Comparison of ENCODE assay signal across 10 cellular contexts in the genomic region with DNA sequence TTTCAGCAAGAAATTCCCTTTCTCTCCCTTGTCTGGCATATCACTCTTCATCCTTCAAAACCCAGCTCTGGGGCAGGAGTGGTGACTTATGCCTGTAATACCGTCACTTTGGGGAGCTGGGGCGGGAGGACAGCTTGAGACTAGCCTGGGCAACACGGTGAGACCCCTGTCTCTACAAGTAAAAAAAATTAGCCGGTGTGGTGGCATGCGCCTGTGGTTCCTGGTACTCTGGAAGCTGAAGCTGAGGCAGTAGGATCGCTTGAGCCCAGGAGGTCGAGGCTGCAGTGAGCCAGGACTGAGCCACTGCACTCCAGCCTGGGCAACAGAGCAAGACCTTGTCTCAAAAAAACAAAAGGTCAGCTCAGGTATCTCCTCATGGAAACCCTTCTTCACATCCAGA. TPM values are rescaled to one million over a fixed set of nuclear protein-coding genes. Genes with fewer than 3 reads are reported as not detected.
DNase-seq lines count a peak whose midpoint lies in the region; ATAC-seq and TF ChIP-seq lines count a peak whose summit lies in the region.
"Had no signal": no experiment of that assay in that cellular context is flagged by ENCODE, and none has a peak within 500 bp of the region (broad histone marks: within the 10 kb centered on the region; RNA-seq: fewer than 3 reads in every experiment).

No MANE protein-coding gene starts in this region.

- POLR2A ChIA-PET in Caco-2 (lab: Charles Lee): interaction anchor here (0.8 to 3.3 kb wide), 6 partner anchors 8 to 296 kb away, joined by 3 to 45 read pairs (median 6); partner anchors contain the start of gene ZDHHC24
- POLR2A ChIA-PET in PC-3 (lab: Charles Lee; ENCODE audit: unreplicated experiment): interaction anchor here (0.6 kb wide), 1 partner anchor 165 kb away, joined by 3 read pairs; no protein-coding TSS in a partner anchor

- intact Hi-C loops in Caco-2 (cut with micrococcal nuclease; ENCODE audit: unreplicated experiment): loop anchor here (2.0 kb wide), 1 partner anchor 135 kb away; no protein-coding TSS in a partner anchor
- intact Hi-C loops in PC-3 (cut with micrococcal nuclease): no loop called here
- intact Hi-C loops in thyroid gland (cut with DNase I): no loop called here

- TF ChIP-seq POLR2A in thyroid gland (IDR thresholded peaks at IDR 0.05): no peak

- no peak for TF ChIP-seq CTCF in Caco-2 (IDR thresholded peaks at IDR 0.05; ENCODE audit: insufficient read depth in 1 of 2, low read depth in 1 of 2, low read length in 1 of 2, severe bottlenecking in 1 of 2, unreplicated experiment in 1 of 2)
- no peak for TF ChIP-seq CTCF in PC-3 (conservative IDR thresholded peaks at IDR 0.05; ENCODE audit: low read depth, low read length)
- TF ChIP-seq CTCF in endothelial cell (IDR thresholded peaks at IDR 0.05; ENCODE audit: unreplicated experiment): no peak
- no peak for TF ChIP-seq CTCF in osteocyte (IDR thresholded peaks at IDR 0.05)
- TF ChIP-seq CTCF in thyroid gland (IDR thresholded peaks at IDR 0.05): no peak

- peaks cover 10% of the 10 kb centered on the region for H3K36me3 ChIP-seq in Caco-2 (ENCODE audit: control insufficient read depth, insufficient read depth, low read length)
- H3K36me3 ChIP-seq in PC-3 (ENCODE audit: low read depth, low read length): peaks cover 20% of the 10 kb centered on the region; the same call in 1 of the 2 replicates
- H3K36me3 ChIP-seq in thyroid gland: peaks cover 0 to 13% of the 10 kb centered on the region in 2 donors

- peaks cover 6% of the 10 kb centered on the region for H3K4me1 ChIP-seq in Caco-2
- peaks cover 33% of the 10 kb centered on the region for H3K4me1 ChIP-seq in PC-3 (ENCODE audit: insufficient read depth, low read length)
- peaks cover 19 to 29% of the 10 kb centered on the region in 2 donors for H3K4me1 ChIP-seq in thyroid gland

- peak overlapping the region; percentile 83 for H3K4me3 Mint-ChIP-seq in Caco-2 (ENCODE audit: unreplicated experiment)
- peak overlapping the region; percentile 95 for H3K4me3 Mint-ChIP-seq in endothelial cell (ENCODE audit: unreplicated experiment)
- H3K4me3 Mint-ChIP-seq in osteocyte (ENCODE audit: unreplicated experiment): peak overlapping the region; percentile 92

- peaks cover 67% of the 10 kb centered on the region for H3K36me3 Mint-ChIP-seq in Caco-2 (ENCODE audit: insufficient read depth, unreplicated experiment)
- peaks cover 18% of the 10 kb centered on the region for H3K36me3 Mint-ChIP-seq in endothelial cell (ENCODE audit: low read depth, unreplicated experiment)
- H3K36me3 Mint-ChIP-seq in osteocyte (ENCODE audit: unreplicated experiment): peaks cover 13% of the 10 kb centered on the region

- 90 to 92% methylated on average over 7 of the region's 7 CpGs for WGBS in thyroid gland, 2 donors

- DNase-seq in Caco-2: peak in 1 of 2 experiments; percentile 38
- DNase-seq in PC-3: no peak
- DNase-seq in endothelial cell (ENCODE audit: low spot score): no peak
- no peak for DNase-seq in osteocyte (ENCODE audit: extremely low spot score, unreplicated experiment)
- DNase-seq in thyroid gland: no peak
- no peak for DNase-seq in kidney tubule cell (ENCODE audit: low spot score)
- DNase-seq in activated gamma-delta T cell (lab: John Stamatoyannopoulos, UW): no peak
- no peak for DNase-seq in NCI-H748 treated with DMSO at 0.1 percent for 48 hours (lab: John Stamatoyannopoulos, UW)
- DNase-seq: NCI-H1436 treated with DMSO at 0.1 percent for 48 hours had no signal

- H3K9me3 Mint-ChIP-seq in Caco-2 (ENCODE audit: unreplicated experiment) (no peaks in the 10 kb centered on the region), endothelial cell (ENCODE audit: unreplicated experiment) (no peaks in the 10 kb centered on the region), osteocyte (ENCODE audit: unreplicated experiment) (no peaks in the 10 kb centered on the region)

- H3K9me3 ChIP-seq in Caco-2 (no peaks in the 10 kb centered on the region), PC-3 (ENCODE audit: low read length) (no peaks in the 10 kb centered on the region), thyroid gland (no peaks in the 10 kb centered on the region)
- H3K9me3 ChIP-seq: body of pancreas had no signal

- H3K9me2 ChIP-seq in PC-3 (replicated peaks; ENCODE audit: low read length): no peaks in the 10 kb centered on the region

- peak overlapping the region; percentile 92 for H3K4me2 ChIP-seq in PC-3 (ENCODE audit: low read length)

- CTCF ChIA-PET in Caco-2 (lab: Charles Lee) (interaction anchor here (1.0 to 1.8 kb wide), 6 partner anchors 7 to 164 kb away, joined by 3 to 8 read pairs (median 4); partner anchors contain the start of gene RBM4B), PC-3 (lab: Charles Lee) (no interaction called here)

- H4K20me1 ChIP-seq in PC-3 (ENCODE audit: low read length): no peaks in the 10 kb centered on the region

- peaks cover 13% of the 10 kb centered on the region for H3K4me1 Mint-ChIP-seq in Caco-2 (ENCODE audit: low read depth, unreplicated experiment)
- peaks cover 19% of the 10 kb centered on the region for H3K4me1 Mint-ChIP-seq in endothelial cell (ENCODE audit: unreplicated experiment)
- peaks cover 32% of the 10 kb centered on the region for H3K4me1 Mint-ChIP-seq in osteocyte (ENCODE audit: unreplicated experiment)

- no peaks in the 10 kb centered on the region for H3F3A ChIP-seq in PC-3 (ENCODE audit: low read length, unreplicated experiment)

- H3K27ac ChIP-seq in PC-3 (ENCODE audit: low read length) (no peak overlapping the region), thyroid gland (peak overlapping the region in 1 of 3 donors; percentile 82)

- H3K4me3 ChIP-seq in Caco-2 (ENCODE audit: low read depth, low read length) (peak overlapping the region; percentile 89), PC-3 (ENCODE audit: low read length) (peak overlapping the region; percentile 96), thyroid gland (replicated peaks in 1 of 3) (peak overlapping the region in 1 of 3 donors; percentile 94)

- peaks cover 45% of the 10 kb centered on the region for H3K79me2 ChIP-seq in PC-3 (ENCODE audit: low read length)

- H3K27me3 ChIP-seq in Caco-2 (replicated peaks; ENCODE audit: control insufficient read depth, insufficient read depth, low read length) (no peaks in the 10 kb centered on the region), PC-3 (ENCODE audit: low read length) (no peaks in the 10 kb centered on the region), thyroid gland (no peaks in the 10 kb centered on the region)
- H3K27me3 ChIP-seq: body of pancreas had no signal

- peak overlapping the region; percentile 85 for H3K27ac Mint-ChIP-seq in Caco-2 (ENCODE audit: unreplicated experiment)
- H3K27ac Mint-ChIP-seq in endothelial cell (ENCODE audit: unreplicated experiment): no peak overlapping the region
- peak overlapping the region; percentile 94 for H3K27ac Mint-ChIP-seq in osteocyte (ENCODE audit: unreplicated experiment)

- no peak for ATAC-seq in PC-3

- H3K9ac ChIP-seq in PC-3 (ENCODE audit: low read length): peak overlapping the region; percentile 99

- H2AFZ ChIP-seq in PC-3 (ENCODE audit: low read length): no peak overlapping the region

- BruUV-seq in Caco-2 (replicated peaks; lab: Mats Ljungman, UMichigan) (no TSS peak), PC-3 (replicated peaks; lab: Mats Ljungman, UMichigan) (no TSS peak)

- H3K27me3 Mint-ChIP-seq in Caco-2 (ENCODE audit: insufficient read depth, unreplicated experiment): no peaks in the 10 kb centered on the region
- H3K27me3 Mint-ChIP-seq in endothelial cell (ENCODE audit: unreplicated experiment): peaks cover 24% of the 10 kb centered on the region
- no peaks in the 10 kb centered on the region for H3K27me3 Mint-ChIP-seq in osteocyte (ENCODE audit: unreplicated experiment)

RNA-seq across cellular contexts. Expression of gene RCE1, which starts 1.4 kb away (rescaled TPM):
- total RNA-seq in Caco-2 (2022): 57.6 and 60.7 TPM in 2 replicates
- total RNA-seq in PC-3 (2014; rRNA removed): 63.9 and 70.4 TPM in 2 replicates
- 25.2 TPM for total RNA-seq in endothelial cell (ENCODE audit: unreplicated experiment)
- total RNA-seq in osteocyte: 20.3 and 21.3 TPM in 2 replicates
- total RNA-seq in thyroid gland: 10 to 100 TPM; 10.8 to 23.6 (median 16.1) TPM

RNA-seq across cellular contexts. Expression of gene LRFN4, which starts 15.0 kb away (rescaled TPM):
- total RNA-seq in Caco-2 (2022) (14.1 and 17.3 TPM in 2 replicates), PC-3 (2014; rRNA removed) (64.4 and 79.8 TPM in 2 replicates), endothelial cell (ENCODE audit: unreplicated experiment) (21.4 TPM), osteocyte (41.7 and 45.0 TPM in 2 replicates), thyroid gland (1 to 10 TPM; 4.7 to 7.5 (median 5.9) TPM)
